1 cellular context compared by ENCODE assay signal in the genomic region with DNA sequence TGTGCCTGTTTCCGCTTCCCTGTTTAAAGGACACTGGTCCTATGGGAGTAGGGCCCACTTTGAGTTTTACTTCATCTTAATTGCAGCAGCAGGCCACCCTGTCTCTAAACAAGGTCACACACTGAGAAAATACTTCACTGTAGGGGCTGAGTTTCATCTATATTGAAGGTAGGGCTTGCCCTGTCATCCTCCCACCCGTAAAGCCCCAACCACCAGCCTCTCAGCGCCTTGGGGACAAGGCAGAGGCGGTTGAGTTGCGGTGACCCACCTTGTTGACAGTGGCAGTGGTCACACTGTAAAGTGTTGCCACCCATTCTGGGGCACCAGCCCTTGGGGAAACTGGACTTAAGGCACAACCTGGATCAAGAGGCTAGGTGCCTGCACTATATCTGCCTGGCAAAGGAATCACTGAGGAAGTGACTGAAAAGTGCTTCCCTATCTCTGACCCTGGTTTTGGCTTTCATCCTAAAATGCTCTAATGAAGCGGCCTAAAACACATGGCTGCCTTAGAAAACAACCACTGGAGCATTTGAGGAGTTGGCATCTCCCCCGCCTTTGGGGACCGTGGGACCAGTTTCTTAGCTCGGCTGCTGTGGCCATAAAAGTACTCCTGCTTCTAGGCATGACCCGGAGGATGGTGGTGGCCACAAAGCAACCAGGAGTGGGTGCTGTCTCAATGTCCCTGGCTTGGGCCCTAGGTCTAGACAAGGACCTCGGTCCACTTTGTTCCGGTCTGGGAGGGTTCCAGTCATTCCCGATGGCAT.
TF ChIP-seq lines count a peak whose summit lies in the region.

No MANE protein-coding gene starts in this region.

TF ChIP-seq in H1, 55 proteins besides CTCF, POLR2A, EP300 and RAD21:
- no peak for TF ChIP-seq SUZ12 (IDR thresholded peaks at IDR 0.05; ENCODE audit: low read length)
- TF ChIP-seq SAP30 (IDR thresholded peaks at IDR 0.05; ENCODE audit: insufficient read depth, insufficient replicate concordance, low read length): no peak
- TF ChIP-seq, protein P1, sequence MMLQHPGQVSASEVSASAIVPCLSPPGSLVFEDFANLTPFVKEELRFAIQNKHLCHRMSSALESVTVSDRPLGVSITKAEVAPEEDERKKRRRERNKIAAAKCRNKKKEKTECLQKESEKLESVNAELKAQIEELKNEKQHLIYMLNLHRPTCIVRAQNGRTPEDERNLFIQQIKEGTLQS (IDR thresholded peaks at IDR 0.05; ENCODE audit: insufficient read depth, low read depth, low read length): no peak
- no peak for TF ChIP-seq SIX5 (IDR thresholded peaks at IDR 0.05; ENCODE audit: low read depth, low read length)
- TF ChIP-seq CREB1 (IDR thresholded peaks at IDR 0.05): no peak
- TF ChIP-seq, protein P2, sequence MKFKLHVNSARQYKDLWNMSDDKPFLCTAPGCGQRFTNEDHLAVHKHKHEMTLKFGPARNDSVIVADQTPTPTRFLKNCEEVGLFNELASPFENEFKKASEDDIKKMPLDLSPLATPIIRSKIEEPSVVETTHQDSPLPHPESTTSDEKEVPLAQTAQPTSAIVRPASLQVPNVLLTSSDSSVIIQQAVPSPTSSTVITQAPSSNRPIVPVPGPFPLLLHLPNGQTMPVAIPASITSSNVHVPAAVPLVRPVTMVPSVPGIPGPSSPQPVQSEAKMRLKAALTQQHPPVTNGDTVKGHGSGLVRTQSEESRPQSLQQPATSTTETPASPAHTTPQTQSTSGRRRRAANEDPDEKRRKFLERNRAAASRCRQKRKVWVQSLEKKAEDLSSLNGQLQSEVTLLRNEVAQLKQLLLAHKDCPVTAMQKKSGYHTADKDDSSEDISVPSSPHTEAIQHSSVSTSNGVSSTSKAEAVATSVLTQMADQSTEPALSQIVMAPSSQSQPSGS (IDR thresholded peaks at IDR 0.05; ENCODE audit: low read length): no peak
- TF ChIP-seq POU5F1 (IDR thresholded peaks at IDR 0.05; ENCODE audit: low read depth, low read length): no peak
- no peak for TF ChIP-seq SP2 (IDR thresholded peaks at IDR 0.05; ENCODE audit: low read length)
- no peak for TF ChIP-seq HDAC6 (IDR thresholded peaks at IDR 0.05; ENCODE audit: low read depth, low read length)
- TF ChIP-seq TBP (IDR thresholded peaks at IDR 0.05; ENCODE audit: low read depth, low read length): no peak
- no peak for TF ChIP-seq POLR2AphosphoS5 (IDR thresholded peaks at IDR 0.05; ENCODE audit: low read depth, low read length)
- no peak for TF ChIP-seq GABPA (IDR thresholded peaks at IDR 0.05; ENCODE audit: borderline replicate concordance, insufficient read depth, low read length)
- no peak for TF ChIP-seq BACH1 (IDR thresholded peaks at IDR 0.05; ENCODE audit: low read length)
- TF ChIP-seq CBX8 (IDR thresholded peaks at IDR 0.05; ENCODE audit: borderline replicate concordance, low read depth, low read length): no peak
- no peak for TF ChIP-seq PHF8 (conservative IDR thresholded peaks at IDR 0.05; ENCODE audit: low read depth, low read length)
- TF ChIP-seq SIRT6 (IDR thresholded peaks at IDR 0.05; ENCODE audit: low read length): no peak
- TF ChIP-seq, protein P3, sequence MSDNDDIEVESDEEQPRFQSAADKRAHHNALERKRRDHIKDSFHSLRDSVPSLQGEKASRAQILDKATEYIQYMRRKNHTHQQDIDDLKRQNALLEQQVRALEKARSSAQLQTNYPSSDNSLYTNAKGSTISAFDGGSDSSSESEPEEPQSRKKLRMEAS (IDR thresholded peaks at IDR 0.05): no peak
- TF ChIP-seq SP1 (IDR thresholded peaks at IDR 0.05; ENCODE audit: low read depth, low read length): no peak
